Comparison of ENCODE assay signal across 1 cellular context in the genomic region with DNA sequence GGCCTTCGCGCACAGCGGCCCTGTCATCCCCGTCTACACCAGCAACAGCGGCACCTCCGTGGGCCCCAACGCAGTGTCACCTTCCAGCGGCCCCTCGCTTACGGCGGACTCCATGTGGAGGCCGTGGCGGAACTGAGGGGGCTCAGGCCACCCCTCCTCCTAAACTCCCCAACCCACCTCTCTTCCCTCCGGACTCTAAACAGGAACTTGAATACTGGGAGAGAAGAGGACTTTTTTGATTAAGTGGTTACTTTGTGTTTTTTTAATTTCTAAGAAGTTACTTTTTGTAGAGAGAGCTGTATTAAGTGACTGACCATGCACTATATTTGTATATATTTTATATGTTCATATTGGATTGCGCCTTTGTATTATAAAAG.
TF ChIP-seq lines count a peak whose summit lies in the region.

No MANE protein-coding gene starts in this region.

TF ChIP-seq in HEK293, 187 proteins besides CTCF, POLR2A, EP300 and RAD21 (continued from another document and continues in another):
- TF ChIP-seq ZNF138 (tag by site-specific recombination; IDR thresholded peaks at IDR 0.05; ENCODE audit: borderline replicate concordance) = no peak
- peak; percentile 43; the same call in 1 of the 2 replicates for TF ChIP-seq BCL11B (tag by site-specific recombination; IDR thresholded peaks at IDR 0.05; ENCODE audit: low read depth)
- peak; percentile 59; the same call in 1 of the 2 replicates for TF ChIP-seq ZNF223 (tag by site-specific recombination; IDR thresholded peaks at IDR 0.05)
- TF ChIP-seq, protein P1, sequence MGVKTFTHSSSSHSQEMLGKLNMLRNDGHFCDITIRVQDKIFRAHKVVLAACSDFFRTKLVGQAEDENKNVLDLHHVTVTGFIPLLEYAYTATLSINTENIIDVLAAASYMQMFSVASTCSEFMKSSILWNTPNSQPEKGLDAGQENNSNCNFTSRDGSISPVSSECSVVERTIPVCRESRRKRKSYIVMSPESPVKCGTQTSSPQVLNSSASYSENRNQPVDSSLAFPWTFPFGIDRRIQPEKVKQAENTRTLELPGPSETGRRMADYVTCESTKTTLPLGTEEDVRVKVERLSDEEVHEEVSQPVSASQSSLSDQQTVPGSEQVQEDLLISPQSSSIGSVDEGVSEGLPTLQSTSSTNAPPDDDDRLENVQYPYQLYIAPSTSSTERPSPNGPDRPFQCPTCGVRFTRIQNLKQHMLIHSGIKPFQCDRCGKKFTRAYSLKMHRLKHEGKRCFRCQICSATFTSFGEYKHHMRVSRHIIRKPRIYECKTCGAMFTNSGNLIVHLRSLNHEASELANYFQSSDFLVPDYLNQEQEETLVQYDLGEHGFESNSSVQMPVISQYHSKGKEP (tag by site-specific recombination; IDR thresholded peaks at IDR 0.05) = no peak
- no peak for TF ChIP-seq ZNF677 (tag by site-specific recombination; IDR thresholded peaks at IDR 0.05)
- no peak for TF ChIP-seq ZFP3 (tag by site-specific recombination; IDR thresholded peaks at IDR 0.05; ENCODE audit: low read depth)
- TF ChIP-seq, protein P2, sequence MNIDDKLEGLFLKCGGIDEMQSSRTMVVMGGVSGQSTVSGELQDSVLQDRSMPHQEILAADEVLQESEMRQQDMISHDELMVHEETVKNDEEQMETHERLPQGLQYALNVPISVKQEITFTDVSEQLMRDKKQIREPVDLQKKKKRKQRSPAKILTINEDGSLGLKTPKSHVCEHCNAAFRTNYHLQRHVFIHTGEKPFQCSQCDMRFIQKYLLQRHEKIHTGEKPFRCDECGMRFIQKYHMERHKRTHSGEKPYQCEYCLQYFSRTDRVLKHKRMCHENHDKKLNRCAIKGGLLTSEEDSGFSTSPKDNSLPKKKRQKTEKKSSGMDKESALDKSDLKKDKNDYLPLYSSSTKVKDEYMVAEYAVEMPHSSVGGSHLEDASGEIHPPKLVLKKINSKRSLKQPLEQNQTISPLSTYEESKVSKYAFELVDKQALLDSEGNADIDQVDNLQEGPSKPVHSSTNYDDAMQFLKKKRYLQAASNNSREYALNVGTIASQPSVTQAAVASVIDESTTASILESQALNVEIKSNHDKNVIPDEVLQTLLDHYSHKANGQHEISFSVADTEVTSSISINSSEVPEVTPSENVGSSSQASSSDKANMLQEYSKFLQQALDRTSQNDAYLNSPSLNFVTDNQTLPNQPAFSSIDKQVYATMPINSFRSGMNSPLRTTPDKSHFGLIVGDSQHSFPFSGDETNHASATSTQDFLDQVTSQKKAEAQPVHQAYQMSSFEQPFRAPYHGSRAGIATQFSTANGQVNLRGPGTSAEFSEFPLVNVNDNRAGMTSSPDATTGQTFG (tag by site-specific recombination; IDR thresholded peaks at IDR 0.05; ENCODE audit: borderline replicate concordance) = no peak
- TF ChIP-seq ZNF184 (tag by site-specific recombination; IDR thresholded peaks at IDR 0.05) = no peak
- no peak for TF ChIP-seq ZNF514 (tag by site-specific recombination; IDR thresholded peaks at IDR 0.05)
- TF ChIP-seq MZF1 (tag by site-specific recombination; IDR thresholded peaks at IDR 0.05; ENCODE audit: borderline replicate concordance) = no peak
- TF ChIP-seq, protein P3, sequence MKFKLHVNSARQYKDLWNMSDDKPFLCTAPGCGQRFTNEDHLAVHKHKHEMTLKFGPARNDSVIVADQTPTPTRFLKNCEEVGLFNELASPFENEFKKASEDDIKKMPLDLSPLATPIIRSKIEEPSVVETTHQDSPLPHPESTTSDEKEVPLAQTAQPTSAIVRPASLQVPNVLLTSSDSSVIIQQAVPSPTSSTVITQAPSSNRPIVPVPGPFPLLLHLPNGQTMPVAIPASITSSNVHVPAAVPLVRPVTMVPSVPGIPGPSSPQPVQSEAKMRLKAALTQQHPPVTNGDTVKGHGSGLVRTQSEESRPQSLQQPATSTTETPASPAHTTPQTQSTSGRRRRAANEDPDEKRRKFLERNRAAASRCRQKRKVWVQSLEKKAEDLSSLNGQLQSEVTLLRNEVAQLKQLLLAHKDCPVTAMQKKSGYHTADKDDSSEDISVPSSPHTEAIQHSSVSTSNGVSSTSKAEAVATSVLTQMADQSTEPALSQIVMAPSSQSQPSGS (tag by site-specific recombination; IDR thresholded peaks at IDR 0.05; ENCODE audit: low read depth) = no peak
- no peak for TF ChIP-seq ZNF555 (tag by site-specific recombination; conservative IDR thresholded peaks at IDR 0.05)
- TF ChIP-seq PRDM1 (tag by site-specific recombination; IDR thresholded peaks at IDR 0.05) = no peak
- no peak for TF ChIP-seq ZNF843 (tag by site-specific recombination; IDR thresholded peaks at IDR 0.05)
- no peak for TF ChIP-seq ZNF23 (tag by site-specific recombination; IDR thresholded peaks at IDR 0.05; ENCODE audit: borderline replicate concordance)
- no peak for TF ChIP-seq ZNF121 (tag by site-specific recombination; IDR thresholded peaks at IDR 0.05)
- TF ChIP-seq ZNF623 (tag by site-specific recombination; IDR thresholded peaks at IDR 0.05) = no peak
- no peak for TF ChIP-seq ZNF596 (tag by site-specific recombination; IDR thresholded peaks at IDR 0.05)
- TF ChIP-seq, protein P4, sequence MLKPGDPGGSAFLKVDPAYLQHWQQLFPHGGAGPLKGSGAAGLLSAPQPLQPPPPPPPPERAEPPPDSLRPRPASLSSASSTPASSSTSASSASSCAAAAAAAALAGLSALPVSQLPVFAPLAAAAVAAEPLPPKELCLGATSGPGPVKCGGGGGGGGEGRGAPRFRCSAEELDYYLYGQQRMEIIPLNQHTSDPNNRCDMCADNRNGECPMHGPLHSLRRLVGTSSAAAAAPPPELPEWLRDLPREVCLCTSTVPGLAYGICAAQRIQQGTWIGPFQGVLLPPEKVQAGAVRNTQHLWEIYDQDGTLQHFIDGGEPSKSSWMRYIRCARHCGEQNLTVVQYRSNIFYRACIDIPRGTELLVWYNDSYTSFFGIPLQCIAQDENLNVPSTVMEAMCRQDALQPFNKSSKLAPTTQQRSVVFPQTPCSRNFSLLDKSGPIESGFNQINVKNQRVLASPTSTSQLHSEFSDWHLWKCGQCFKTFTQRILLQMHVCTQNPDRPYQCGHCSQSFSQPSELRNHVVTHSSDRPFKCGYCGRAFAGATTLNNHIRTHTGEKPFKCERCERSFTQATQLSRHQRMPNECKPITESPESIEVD (tag by site-specific recombination; IDR thresholded peaks at IDR 0.05) = no peak
- TF ChIP-seq, protein P5, sequence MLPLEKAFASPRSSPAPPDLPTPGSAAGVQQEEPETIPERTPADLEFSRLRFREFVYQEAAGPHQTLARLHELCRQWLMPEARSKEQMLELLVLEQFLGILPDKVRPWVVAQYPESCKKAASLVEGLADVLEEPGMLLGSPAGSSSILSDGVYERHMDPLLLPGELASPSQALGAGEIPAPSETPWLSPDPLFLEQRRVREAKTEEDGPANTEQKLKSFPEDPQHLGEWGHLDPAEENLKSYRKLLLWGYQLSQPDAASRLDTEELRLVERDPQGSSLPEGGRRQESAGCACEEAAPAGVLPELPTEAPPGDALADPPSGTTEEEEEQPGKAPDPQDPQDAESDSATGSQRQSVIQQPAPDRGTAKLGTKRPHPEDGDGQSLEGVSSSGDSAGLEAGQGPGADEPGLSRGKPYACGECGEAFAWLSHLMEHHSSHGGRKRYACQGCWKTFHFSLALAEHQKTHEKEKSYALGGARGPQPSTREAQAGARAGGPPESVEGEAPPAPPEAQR (tag by site-specific recombination; IDR thresholded peaks at IDR 0.05) = no peak
- TF ChIP-seq SP3 (tag by site-specific recombination; IDR thresholded peaks at IDR 0.05) = no peak
- TF ChIP-seq SALL2 (tag by site-specific recombination; IDR thresholded peaks at IDR 0.05; ENCODE audit: borderline replicate concordance) = no peak
- TF ChIP-seq, protein P6, sequence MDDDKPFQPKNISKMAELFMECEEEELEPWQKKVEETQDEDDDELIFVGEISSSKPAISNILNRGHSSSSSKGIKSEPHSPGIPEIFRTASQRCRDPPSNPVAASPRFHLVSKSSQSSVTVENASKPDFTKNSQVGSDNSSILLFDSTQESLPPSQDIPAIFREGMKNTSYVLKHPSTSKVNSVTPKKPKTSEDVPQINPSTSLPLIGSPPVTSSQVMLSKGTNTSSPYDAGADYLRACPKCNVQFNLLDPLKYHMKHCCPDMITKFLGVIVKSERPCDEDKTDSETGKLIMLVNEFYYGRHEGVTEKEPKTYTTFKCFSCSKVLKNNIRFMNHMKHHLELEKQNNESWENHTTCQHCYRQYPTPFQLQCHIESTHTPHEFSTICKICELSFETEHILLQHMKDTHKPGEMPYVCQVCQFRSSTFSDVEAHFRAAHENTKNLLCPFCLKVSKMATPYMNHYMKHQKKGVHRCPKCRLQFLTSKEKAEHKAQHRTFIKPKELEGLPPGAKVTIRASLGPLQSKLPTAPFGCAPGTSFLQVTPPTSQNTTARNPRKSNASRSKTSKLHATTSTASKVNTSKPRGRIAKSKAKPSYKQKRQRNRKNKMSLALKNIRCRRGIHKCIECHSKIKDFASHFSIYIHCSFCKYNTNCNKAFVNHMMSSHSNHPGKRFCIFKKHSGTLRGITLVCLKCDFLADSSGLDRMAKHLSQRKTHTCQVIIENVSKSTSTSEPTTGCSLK (tag by site-specific recombination; IDR thresholded peaks at IDR 0.05) = no peak
- TF ChIP-seq, protein P7, sequence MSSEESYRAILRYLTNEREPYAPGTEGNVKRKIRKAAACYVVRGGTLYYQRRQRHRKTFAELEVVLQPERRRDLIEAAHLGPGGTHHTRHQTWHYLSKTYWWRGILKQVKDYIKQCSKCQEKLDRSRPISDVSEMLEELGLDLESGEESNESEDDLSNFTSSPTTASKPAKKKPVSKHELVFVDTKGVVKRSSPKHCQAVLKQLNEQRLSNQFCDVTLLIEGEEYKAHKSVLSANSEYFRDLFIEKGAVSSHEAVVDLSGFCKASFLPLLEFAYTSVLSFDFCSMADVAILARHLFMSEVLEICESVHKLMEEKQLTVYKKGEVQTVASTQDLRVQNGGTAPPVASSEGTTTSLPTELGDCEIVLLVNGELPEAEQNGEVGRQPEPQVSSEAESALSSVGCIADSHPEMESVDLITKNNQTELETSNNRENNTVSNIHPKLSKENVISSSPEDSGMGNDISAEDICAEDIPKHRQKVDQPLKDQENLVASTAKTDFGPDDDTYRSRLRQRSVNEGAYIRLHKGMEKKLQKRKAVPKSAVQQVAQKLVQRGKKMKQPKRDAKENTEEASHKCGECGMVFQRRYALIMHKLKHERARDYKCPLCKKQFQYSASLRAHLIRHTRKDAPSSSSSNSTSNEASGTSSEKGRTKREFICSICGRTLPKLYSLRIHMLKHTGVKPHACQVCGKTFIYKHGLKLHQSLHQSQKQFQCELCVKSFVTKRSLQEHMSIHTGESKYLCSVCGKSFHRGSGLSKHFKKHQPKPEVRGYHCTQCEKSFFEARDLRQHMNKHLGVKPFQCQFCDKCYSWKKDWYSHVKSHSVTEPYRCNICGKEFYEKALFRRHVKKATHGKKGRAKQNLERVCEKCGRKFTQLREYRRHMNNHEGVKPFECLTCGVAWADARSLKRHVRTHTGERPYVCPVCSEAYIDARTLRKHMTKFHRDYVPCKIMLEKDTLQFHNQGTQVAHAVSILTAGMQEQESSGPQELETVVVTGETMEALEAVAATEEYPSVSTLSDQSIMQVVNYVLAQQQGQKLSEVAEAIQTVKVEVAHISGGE (tag by site-specific recombination; conservative IDR thresholded peaks at IDR 0.05; ENCODE audit: low read depth) = peak; percentile 22; the same call in 1 of the 2 replicates
- 0 out of 2 replicates have a peak, but pooled peaks have one; percentile 14 for TF ChIP-seq KLF9 (tag by site-specific recombination; IDR thresholded peaks at IDR 0.05; ENCODE audit: low read depth)
- TF ChIP-seq ZNF248 (tag by site-specific recombination; IDR thresholded peaks at IDR 0.05) = no peak
- TF ChIP-seq, protein P8, sequence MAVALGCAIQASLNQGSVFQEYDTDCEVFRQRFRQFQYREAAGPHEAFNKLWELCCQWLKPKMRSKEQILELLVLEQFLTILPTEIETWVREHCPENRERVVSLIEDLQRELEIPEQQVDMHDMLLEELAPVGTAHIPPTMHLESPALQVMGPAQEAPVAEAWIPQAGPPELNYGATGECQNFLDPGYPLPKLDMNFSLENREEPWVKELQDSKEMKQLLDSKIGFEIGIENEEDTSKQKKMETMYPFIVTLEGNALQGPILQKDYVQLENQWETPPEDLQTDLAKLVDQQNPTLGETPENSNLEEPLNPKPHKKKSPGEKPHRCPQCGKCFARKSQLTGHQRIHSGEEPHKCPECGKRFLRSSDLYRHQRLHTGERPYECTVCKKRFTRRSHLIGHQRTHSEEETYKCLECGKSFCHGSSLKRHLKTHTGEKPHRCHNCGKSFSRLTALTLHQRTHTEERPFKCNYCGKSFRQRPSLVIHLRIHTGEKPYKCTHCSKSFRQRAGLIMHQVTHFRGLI (tag by site-specific recombination; IDR thresholded peaks at IDR 0.05) = no peak
- TF ChIP-seq KLF10 (tag by site-specific recombination; IDR thresholded peaks at IDR 0.05) = no peak; the same call in 1 of the 2 replicates
- TF ChIP-seq ZBTB8A (tag by site-specific recombination; IDR thresholded peaks at IDR 0.05) = 0 out of 2 replicates have a peak, but pooled peaks have one; percentile 74
- TF ChIP-seq SP2 (tag by site-specific recombination; IDR thresholded peaks at IDR 0.05) = no peak
- peak; percentile 54; the same call in 1 of the 2 replicates for TF ChIP-seq ZBTB20 (tag by site-specific recombination; IDR thresholded peaks at IDR 0.05)
- TF ChIP-seq HOXC10 (CRISPR knock-in tag; IDR thresholded peaks at IDR 0.05) = no peak
- TF ChIP-seq ZNF426 (tag by site-specific recombination; IDR thresholded peaks at IDR 0.05) = no peak
- no peak for TF ChIP-seq ZNF19 (tag by site-specific recombination; IDR thresholded peaks at IDR 0.05; ENCODE audit: low read depth)
- TF ChIP-seq, protein P9, sequence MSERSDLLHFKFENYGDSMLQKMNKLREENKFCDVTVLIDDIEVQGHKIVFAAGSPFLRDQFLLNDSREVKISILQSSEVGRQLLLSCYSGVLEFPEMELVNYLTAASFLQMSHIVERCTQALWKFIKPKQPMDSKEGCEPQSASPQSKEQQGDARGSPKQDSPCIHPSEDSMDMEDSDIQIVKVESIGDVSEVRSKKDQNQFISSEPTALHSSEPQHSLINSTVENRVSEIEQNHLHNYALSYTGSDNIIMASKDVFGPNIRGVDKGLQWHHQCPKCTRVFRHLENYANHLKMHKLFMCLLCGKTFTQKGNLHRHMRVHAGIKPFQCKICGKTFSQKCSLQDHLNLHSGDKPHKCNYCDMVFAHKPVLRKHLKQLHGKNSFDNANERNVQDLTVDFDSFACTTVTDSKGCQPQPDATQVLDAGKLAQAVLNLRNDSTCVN (tag by site-specific recombination; optimal IDR thresholded peaks at IDR 0.05) = no peak
- TF ChIP-seq, protein P10, sequence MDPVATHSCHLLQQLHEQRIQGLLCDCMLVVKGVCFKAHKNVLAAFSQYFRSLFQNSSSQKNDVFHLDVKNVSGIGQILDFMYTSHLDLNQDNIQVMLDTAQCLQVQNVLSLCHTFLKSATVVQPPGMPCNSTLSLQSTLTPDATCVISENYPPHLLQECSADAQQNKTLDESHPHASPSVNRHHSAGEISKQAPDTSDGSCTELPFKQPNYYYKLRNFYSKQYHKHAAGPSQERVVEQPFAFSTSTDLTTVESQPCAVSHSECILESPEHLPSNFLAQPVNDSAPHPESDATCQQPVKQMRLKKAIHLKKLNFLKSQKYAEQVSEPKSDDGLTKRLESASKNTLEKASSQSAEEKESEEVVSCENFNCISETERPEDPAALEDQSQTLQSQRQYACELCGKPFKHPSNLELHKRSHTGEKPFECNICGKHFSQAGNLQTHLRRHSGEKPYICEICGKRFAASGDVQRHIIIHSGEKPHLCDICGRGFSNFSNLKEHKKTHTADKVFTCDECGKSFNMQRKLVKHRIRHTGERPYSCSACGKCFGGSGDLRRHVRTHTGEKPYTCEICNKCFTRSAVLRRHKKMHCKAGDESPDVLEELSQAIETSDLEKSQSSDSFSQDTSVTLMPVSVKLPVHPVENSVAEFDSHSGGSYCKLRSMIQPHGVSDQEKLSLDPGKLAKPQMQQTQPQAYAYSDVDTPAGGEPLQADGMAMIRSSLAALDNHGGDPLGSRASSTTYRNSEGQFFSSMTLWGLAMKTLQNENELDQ (tag by site-specific recombination; IDR thresholded peaks at IDR 0.05; ENCODE audit: low read depth) = no peak
- TF ChIP-seq ZFP37 (tag by site-specific recombination; IDR thresholded peaks at IDR 0.05) = 0 out of 2 replicates have a peak, but pooled peaks have one; percentile 14
- no peak for TF ChIP-seq ZNF624 (tag by site-specific recombination; IDR thresholded peaks at IDR 0.05)
- no peak for TF ChIP-seq SETDB1 (IDR thresholded peaks at IDR 0.05; ENCODE audit: insufficient read length, low read length)
